8 cellular contexts compared by ENCODE assay signal in genomic region chr15:89177633-89178306, GRCh38. TPM values are rescaled to one million over a fixed set of nuclear protein-coding genes. Genes with fewer than 3 reads are reported as not detected.
DNase-seq lines count a peak whose midpoint lies in the region; ATAC-seq, FAIRE-seq and TF ChIP-seq lines count a peak whose summit lies in the region.

No MANE protein-coding gene starts in this region.

- WGBS in small intestine, 3 donors, result 12 to 15% (median 13%) methylated on average over 6 of the region's 6 CpGs

- H3K4me1 ChIP-seq in ascending aorta (peaks cover 0 to 17% of the 10 kb centered on the region in 2 donors), small intestine (ENCODE audit: control insufficient read depth in 2 of 2, insufficient read depth in 1 of 2, low read depth in 1 of 2, low read length in 1 of 2) (no peaks in the 10 kb centered on the region)

- DNase-seq in GDM1 (lab: John Stamatoyannopoulos, UW) (peak; percentile 40), MG63 (peak; percentile 49), T-helper 22 cell (ENCODE audit: low read depth) (peak; percentile 19), ascending aorta (ENCODE audit: low spot score in 2 of 2) (peak in 1 of 2 donors; percentile 81), hepatic stellate cell (ENCODE audit: low spot score) (peak; percentile 68), small intestine (peak; percentile 68)

- no peaks in the 10 kb centered on the region for H3K27me3 ChIP-seq in MG63
- H3K27me3 ChIP-seq in ascending aorta, result no peaks in the 10 kb centered on the region
- H3K27me3 ChIP-seq in small intestine (ENCODE audit: control insufficient read depth in 2 of 2, insufficient read depth in 2 of 2, low read length in 2 of 2), result no peaks in the 10 kb centered on the region

- ATAC-seq in GM18519 (IDR thresholded peaks at IDR 0.05; ENCODE audit: low FRiP score, unreplicated experiment) (no peak), GM19328 (IDR thresholded peaks at IDR 0.05; ENCODE audit: unreplicated experiment) (no peak)

- intact Hi-C loops in ascending aorta (cut with DNase I), result loop anchor here (1.0 to 10.0 kb wide), 6 partner anchors 40 to 995 kb away; no protein-coding TSS in a partner anchor

- H3K36me3 ChIP-seq in MG63, result peaks cover 28% of the 10 kb centered on the region
- peaks cover 19 to 49% of the 10 kb centered on the region in 2 donors for H3K36me3 ChIP-seq in ascending aorta
- peaks cover 9 to 19% of the 10 kb centered on the region in 2 donors for H3K36me3 ChIP-seq in small intestine (ENCODE audit: control insufficient read depth in 2 of 2, insufficient read depth in 2 of 2, low read length in 2 of 2)

- peak; percentile 76 to 88 (median 77) for TF ChIP-seq CTCF in ascending aorta (IDR thresholded peaks at IDR 0.05)

- no peak for FAIRE-seq in small intestine (lab: Jason Lieb, UNC)

- H3K4me3 ChIP-seq in MG63 (no peak overlapping the region), ascending aorta (no peak overlapping the region), small intestine (ENCODE audit: low read depth in 1 of 2, low read length in 2 of 2) (no peak overlapping the region)

- H3K27ac ChIP-seq in ascending aorta (peak overlapping the region in 1 of 2 donors; percentile 2), small intestine (ENCODE audit: low read depth in 1 of 2, low read length in 1 of 2) (no peak overlapping the region)

- H3K9me3 ChIP-seq in MG63 (no peaks in the 10 kb centered on the region), ascending aorta (no peaks in the 10 kb centered on the region), small intestine (ENCODE audit: control insufficient read depth, low read depth) (no peaks in the 10 kb centered on the region)

RNA-seq across cellular contexts. Expression of gene RLBP1, which starts 43.6 kb away (rescaled TPM):
- not detected in 2 replicates for total RNA-seq in MG63 (2014; rRNA removed; shearing (Covaris generic); ENCODE audit: low replicate concordance)
- not detected for total RNA-seq in ascending aorta
- under 1 TPM in 1 of 3 donors, not detected in 2; 0.60 TPM for polyA plus RNA-seq in small intestine
